In genomic region chr5:89844548-89844947, GRCh38 we compare ENCODE assay signal across 16 cellular contexts.
A peak's percentile ranks its signal among the peaks of the same experiment; 100 is the strongest.
DNase-seq lines count a peak whose midpoint lies in the region; ATAC-seq, FAIRE-seq and TF ChIP-seq lines count a peak whose summit lies in the region.
"Had no signal": no experiment of that assay in that cellular context is flagged by ENCODE, and none has a peak within 500 bp of the region (broad histone marks: within the 10 kb centered on the region; RNA-seq: fewer than 3 reads in every experiment).

No MANE protein-coding gene starts in this region.

- H3K9ac ChIP-seq in iPS-20b (ENCODE audit: low read depth, low read length), result 0 out of 2 replicates have a peak overlapping the region, but pooled peaks have one; percentile 17

- CTCF ChIA-PET in WTC11 (lab: Charles Lee), result interaction anchor here (0.7 kb wide), 1 partner anchor 1117 kb away, joined by 3 read pairs; no protein-coding TSS in a partner anchor

- FAIRE-seq in GM12891 (lab: Jason Lieb, UNC), result peak; percentile 54

- no peak overlapping the region for H3K4me3 Mint-ChIP-seq in WTC11
- H3K4me3 Mint-ChIP-seq: CD8-positive, alpha-beta T cell had no signal

- POLR2A ChIA-PET in WTC11 (lab: Charles Lee), result no interaction called here

- H3K27me3 Mint-ChIP-seq in WTC11 (ENCODE audit: low read depth), result no peaks in the 10 kb centered on the region

- H3K4me3 ChIP-seq in iPS-20b (ENCODE audit: low read length), result no peak overlapping the region
- H3K4me3 ChIP-seq: MG63, SJSA1 had no signal

- H3K9me3 ChIP-seq in iPS-20b (ENCODE audit: insufficient read depth, low read depth, low read length), result no peaks in the 10 kb centered on the region
- H3K9me3 ChIP-seq: BE2C, MG63, SJSA1 had no signal

- no peak for TF ChIP-seq CTCF in WTC11 (IDR thresholded peaks at IDR 0.05)

- no peaks in the 10 kb centered on the region for H3K9me3 Mint-ChIP-seq in WTC11
- H3K9me3 Mint-ChIP-seq: CD8-positive, alpha-beta T cell had no signal

- DNase-seq in GM12891 (ENCODE audit: insufficient read length, low spot score), result no peak
- DNase-seq in WTC11 (ENCODE audit: low spot score), result peak; percentile 19
- DNase-seq in activated effector memory CD4-positive, alpha-beta T cell treated with Interleukin-2 at 50 U/mL for 16 hours, result no peak
- DNase-seq in NCI-H1048 (lab: John Stamatoyannopoulos, UW), result no peak
- DNase-seq in NOMO-1 (lab: John Stamatoyannopoulos, UW; ENCODE audit: unreplicated experiment in 2 of 2), result no peak
- DNase-seq: BE2C; CD8-positive, alpha-beta T cell; MG63; NCI-H1105; NCI-H1694 treated with DMSO at 0.1 percent for 48 hours; NCI-H345; PC-3; SW 1271 had no signal

- no peaks in the 10 kb centered on the region for H3K27me3 ChIP-seq in iPS-20b (ENCODE audit: insufficient read depth, low read length)
- H3K27me3 ChIP-seq: BE2C, MG63, SJSA1 had no signal

- no peaks in the 10 kb centered on the region for H3K36me3 Mint-ChIP-seq in WTC11
- H3K36me3 Mint-ChIP-seq: CD8-positive, alpha-beta T cell had no signal

- H3K27ac ChIP-seq in iPS-20b (ENCODE audit: low read length), result no peak overlapping the region
- H3K27ac ChIP-seq: SJSA1 had no signal

- H3K27ac Mint-ChIP-seq in WTC11, result no peak overlapping the region
- H3K27ac Mint-ChIP-seq: CD8-positive, alpha-beta T cell had no signal

- ATAC-seq in WTC11, result peak; percentile 81
- ATAC-seq in HG02840 (IDR thresholded peaks at IDR 0.05; ENCODE audit: low FRiP score, unreplicated experiment), result no peak
- ATAC-seq: CD8-positive, alpha-beta T cell; PC-3 had no signal

- no peaks in the 10 kb centered on the region for H3K36me3 ChIP-seq in iPS-20b (ENCODE audit: insufficient read depth, low read depth, low read length)
- H3K36me3 ChIP-seq: BE2C, MG63, SJSA1 had no signal

- H3K4me1 Mint-ChIP-seq in WTC11, result peaks cover 36% of the 10 kb centered on the region

- H3K4me1 ChIP-seq in iPS-20b (ENCODE audit: insufficient read depth, low read length), result peaks cover 23% of the 10 kb centered on the region
- H3K4me1 ChIP-seq: SJSA1 had no signal

- TF ChIP-seq POLR2A in GM12891 (IDR thresholded peaks at IDR 0.05; ENCODE audit: low read depth, low read length), result no peak

TF ChIP-seq in GM12891, 5 proteins besides CTCF, POLR2A, EP300 and RAD21:
- TF ChIP-seq POLR2AphosphoS5 (IDR thresholded peaks at IDR 0.05; ENCODE audit: low read depth, low read length) (no peak), POU2F2 (IDR thresholded peaks at IDR 0.05; ENCODE audit: low read depth, low read length) (no peak), SPI1 (IDR thresholded peaks at IDR 0.05; ENCODE audit: low read depth, low read length) (no peak), TAF1 (IDR thresholded peaks at IDR 0.05; ENCODE audit: low read depth, low read length) (no peak)

TF ChIP-seq in WTC11, 78 proteins besides CTCF, POLR2A, EP300 and RAD21:
- TF ChIP-seq ELF4 (CRISPR knock-in tag; IDR thresholded peaks at IDR 0.05; ENCODE audit: low read depth) (no peak), RELA (CRISPR knock-in tag; IDR thresholded peaks at IDR 0.05; ENCODE audit: borderline replicate concordance) (no peak), ZMAT4 (CRISPR knock-in tag; IDR thresholded peaks at IDR 0.05) (no peak), HMGA2 (CRISPR knock-in tag; IDR thresholded peaks at IDR 0.05) (no peak), MXD4 (CRISPR knock-in tag; IDR thresholded peaks at IDR 0.05; ENCODE audit: borderline replicate concordance) (no peak), RORB (CRISPR knock-in tag; IDR thresholded peaks at IDR 0.05) (no peak), FOXP4 (CRISPR knock-in tag; IDR thresholded peaks at IDR 0.05) (no peak), ZNF671 (CRISPR knock-in tag; IDR thresholded peaks at IDR 0.05) (no peak), PREB (CRISPR knock-in tag; IDR thresholded peaks at IDR 0.05; ENCODE audit: borderline replicate concordance) (no peak), E2F1 (CRISPR knock-in tag; IDR thresholded peaks at IDR 0.05) (no peak), TCF7 (CRISPR knock-in tag; IDR thresholded peaks at IDR 0.05; ENCODE audit: low read depth) (no peak), STAT6 (CRISPR knock-in tag; conservative IDR thresholded peaks at IDR 0.05; ENCODE audit: low read depth) (no peak), ETV6 (CRISPR knock-in tag; IDR thresholded peaks at IDR 0.05) (no peak), SP1 (CRISPR knock-in tag; conservative IDR thresholded peaks at IDR 0.05) (no peak), ZSCAN18 (CRISPR knock-in tag; IDR thresholded peaks at IDR 0.05) (no peak), TEAD4 (CRISPR knock-in tag; IDR thresholded peaks at IDR 0.05) (no peak)
